ENCODE assay signal across 1 cellular context in genomic region chr20:41028359-41029149, GRCh38.
TF ChIP-seq lines count a peak whose summit lies in the region.

TSS of gene TOP1 (plus strand) at chr20:41028822. CDS start at chr20:41029068, 246 bp downstream.

TF ChIP-seq in HEK293, 187 proteins besides CTCF, POLR2A, EP300 and RAD21 (continued from another document and continues in another):
- TF ChIP-seq FEZF1 (tag by site-specific recombination; IDR thresholded peaks at IDR 0.05) (no peak), PRDM4 (tag by site-specific recombination; IDR thresholded peaks at IDR 0.05) (peak; percentile 37; the same call in 1 of the 2 replicates), ZNF132 (tag by site-specific recombination; IDR thresholded peaks at IDR 0.05; ENCODE audit: borderline replicate concordance) (no peak), ZFP69B (tag by site-specific recombination; IDR thresholded peaks at IDR 0.05) (peak; percentile 83), IKZF3 (tag by site-specific recombination; IDR thresholded peaks at IDR 0.05) (no peak), REST (tag by site-specific recombination; IDR thresholded peaks at IDR 0.05) (no peak), ZNF555 (tag by site-specific recombination; conservative IDR thresholded peaks at IDR 0.05) (no peak), ZNF155 (tag by site-specific recombination; IDR thresholded peaks at IDR 0.05) (no peak), ZNF10 (tag by site-specific recombination; IDR thresholded peaks at IDR 0.05) (no peak), ZBTB20 (tag by site-specific recombination; IDR thresholded peaks at IDR 0.05) (peak; percentile 40; the same call in 1 of the 2 replicates), ZSCAN18 (tag by site-specific recombination; IDR thresholded peaks at IDR 0.05) (no peak), ZSCAN23 (tag by site-specific recombination; IDR thresholded peaks at IDR 0.05) (no peak), ZNF639 (tag by site-specific recombination; IDR thresholded peaks at IDR 0.05) (no peak), GLI2 (tag by site-specific recombination; IDR thresholded peaks at IDR 0.05; ENCODE audit: borderline replicate concordance, low read depth) (no peak), ZNF266 (tag by site-specific recombination; IDR thresholded peaks at IDR 0.05; ENCODE audit: low read depth) (no peak), ZNF394 (tag by site-specific recombination; IDR thresholded peaks at IDR 0.05; ENCODE audit: borderline replicate concordance) (peak; percentile 11; the same call in 1 of the 2 replicates), ZNF223 (tag by site-specific recombination; IDR thresholded peaks at IDR 0.05) (no peak), HOXD13 (CRISPR knock-in tag; IDR thresholded peaks at IDR 0.05; ENCODE audit: borderline replicate concordance) (no peak), ZNF623 (tag by site-specific recombination; IDR thresholded peaks at IDR 0.05) (no peak), ZNF645 (tag by site-specific recombination; IDR thresholded peaks at IDR 0.05) (no peak), ZBTB26 (tag by site-specific recombination; optimal IDR thresholded peaks at IDR 0.05) (peak; percentile 60), ZFP41 (tag by site-specific recombination; IDR thresholded peaks at IDR 0.05; ENCODE audit: borderline replicate concordance) (no peak), PRDM10 (tag by site-specific recombination; IDR thresholded peaks at IDR 0.05) (no peak), ZNF660 (tag by site-specific recombination; IDR thresholded peaks at IDR 0.05) (no peak), ZNF664 (tag by site-specific recombination; IDR thresholded peaks at IDR 0.05) (no peak), BCL11A (tag by site-specific recombination; IDR thresholded peaks at IDR 0.05; ENCODE audit: low read depth) (no peak), ZNF362 (tag by site-specific recombination; IDR thresholded peaks at IDR 0.05) (no peak), ZSCAN5A (tag by site-specific recombination; IDR thresholded peaks at IDR 0.05) (no peak; the same call in 1 of the 2 replicates), ZNF549 (tag by site-specific recombination; IDR thresholded peaks at IDR 0.05) (no peak), BCL6B (tag by site-specific recombination; IDR thresholded peaks at IDR 0.05) (no peak), ZNF792 (tag by site-specific recombination; IDR thresholded peaks at IDR 0.05) (no peak), ZNF768 (tag by site-specific recombination; IDR thresholded peaks at IDR 0.05) (no peak), GLIS1 (tag by site-specific recombination; IDR thresholded peaks at IDR 0.05) (peak; percentile 28; the same call in 1 of the 2 replicates), PBX3 (CRISPR knock-in tag; IDR thresholded peaks at IDR 0.05) (peak; percentile 44; the same call in 1 of the 2 replicates), ZNF202 (tag by site-specific recombination; IDR thresholded peaks at IDR 0.05; ENCODE audit: borderline replicate concordance) (no peak), GLIS2 (tag by site-specific recombination; IDR thresholded peaks at IDR 0.05) (peak; percentile 58), ZNF23 (tag by site-specific recombination; IDR thresholded peaks at IDR 0.05; ENCODE audit: borderline replicate concordance) (no peak), TCF7L2 (IDR thresholded peaks at IDR 0.05; ENCODE audit: borderline replicate concordance, low read depth, low read length) (no peak), ZNF610 (tag by site-specific recombination; IDR thresholded peaks at IDR 0.05; ENCODE audit: borderline replicate concordance) (no peak), ZSCAN30 (tag by site-specific recombination; IDR thresholded peaks at IDR 0.05) (peak; percentile 30; the same call in 1 of the 2 replicates)
